ENCODE assay signal across 33 cellular contexts in genomic region chrX:3465017-3465416, GRCh38.
"Had no signal": no experiment of that assay in that cellular context is flagged by ENCODE, and none has a peak within 500 bp of the region (broad histone marks: within the 10 kb centered on the region; RNA-seq: fewer than 3 reads in every experiment).

No MANE protein-coding gene starts in this region.

- H3K4me1 Mint-ChIP-seq: activated naive CD4-positive, alpha-beta T cell treated with anti-CD3 and anti-CD28 coated beads, Interleukin-2, amount 10 ng/mL, durations not matched to agents 7 days and 5 days; activated naive CD4-positive, alpha-beta T cell treated with anti-CD3 and anti-CD28 coated beads, Interleukin-2, amount 50 U/mL, for 24 hours; activated naive CD8-positive, alpha-beta T cell treated with anti-CD3 and anti-CD28 coated beads for 36 hours; activated naive CD8-positive, alpha-beta T cell treated with anti-CD3 and anti-CD28 coated beads, Interleukin-2, amount 10 ng/mL, durations not matched to agents 7 days and 5 days; activated naive CD8-positive, alpha-beta T cell treated with anti-CD3 and anti-CD28 coated beads, Interleukin-2, amount 50 U/mL, for 24 hours; activated T-helper 17 cell treated with anti-CD3 and anti-CD28 coated beads, Interleukin-2, amount 50 U/mL, for 72 hours; central memory CD8-positive, alpha-beta T cell had no signal

- H3K4me3 Mint-ChIP-seq: activated naive CD4-positive, alpha-beta T cell treated with anti-CD3 and anti-CD28 coated beads for 36 hours; activated naive CD4-positive, alpha-beta T cell treated with anti-CD3 and anti-CD28 coated beads, Interleukin-2, amount 10 ng/mL, durations not matched to agents 7 days and 5 days; activated naive CD4-positive, alpha-beta T cell treated with anti-CD3 and anti-CD28 coated beads, Interleukin-2, amount 50 U/mL, for 24 hours; activated naive CD8-positive, alpha-beta T cell; activated naive CD8-positive, alpha-beta T cell treated with anti-CD3 and anti-CD28 coated beads for 36 hours; activated naive CD8-positive, alpha-beta T cell treated with anti-CD3 and anti-CD28 coated beads, Interleukin-2, amount 10 ng/mL, durations not matched to agents 7 days and 5 days; activated naive CD8-positive, alpha-beta T cell treated with anti-CD3 and anti-CD28 coated beads, Interleukin-2, amount 50 U/mL, for 24 hours; activated T-cell treated with anti-CD3 and anti-CD28 coated beads, Interleukin-2, amount 50 U/mL, for 4 hours; activated T-cell treated with anti-CD3 and anti-CD28 coated beads, Interleukin-2, amount 50 U/mL, for 72 hours; activated T-helper 1 cell treated with anti-CD3 and anti-CD28 coated beads, Interleukin-12 subunit alpha, Interleukin-12 subunit beta, Interleukin-2, Interleukin-4 antibody, amounts not matched to agents 30 ng/mL and 10 ng/mL and 1 ng/mL, durations not matched to agents 14 hours and 24 hours and 36 hours; activated T-helper 17 cell treated with anti-CD3 and anti-CD28 coated beads, Interleukin-2, amount 50 U/mL, for 72 hours; brain; central memory CD8-positive, alpha-beta T cell had no signal

- H3K27me3 Mint-ChIP-seq: activated naive CD4-positive, alpha-beta T cell treated with anti-CD3 and anti-CD28 coated beads, Interleukin-2, amount 10 ng/mL, durations not matched to agents 7 days and 5 days; activated naive CD8-positive, alpha-beta T cell treated with anti-CD3 and anti-CD28 coated beads for 36 hours; activated naive CD8-positive, alpha-beta T cell treated with anti-CD3 and anti-CD28 coated beads, Interleukin-2, amount 10 ng/mL, durations not matched to agents 7 days and 5 days; activated naive CD8-positive, alpha-beta T cell treated with anti-CD3 and anti-CD28 coated beads, Interleukin-2, amount 50 U/mL, for 24 hours; activated T-helper 17 cell treated with anti-CD3 and anti-CD28 coated beads, Interleukin-2, amount 50 U/mL, for 72 hours; brain; central memory CD8-positive, alpha-beta T cell had no signal

- H3K27ac Mint-ChIP-seq: activated naive CD4-positive, alpha-beta T cell treated with anti-CD3 and anti-CD28 coated beads for 36 hours; activated naive CD4-positive, alpha-beta T cell treated with anti-CD3 and anti-CD28 coated beads, Interleukin-2, amount 10 ng/mL, durations not matched to agents 7 days and 5 days; activated naive CD4-positive, alpha-beta T cell treated with anti-CD3 and anti-CD28 coated beads, Interleukin-2, amount 50 U/mL, for 24 hours; activated naive CD4-positive, alpha-beta T cell treated with anti-CD3 and anti-CD28 coated beads, Interleukin-2, amount 50 U/mL, for 72 hours; activated naive CD8-positive, alpha-beta T cell; activated naive CD8-positive, alpha-beta T cell treated with anti-CD3 and anti-CD28 coated beads for 36 hours; activated naive CD8-positive, alpha-beta T cell treated with anti-CD3 and anti-CD28 coated beads, Interleukin-2, amount 10 ng/mL, durations not matched to agents 7 days and 5 days; activated naive CD8-positive, alpha-beta T cell treated with anti-CD3 and anti-CD28 coated beads, Interleukin-2, amount 50 U/mL, for 24 hours; activated T-cell treated with anti-CD3 and anti-CD28 coated beads, Interleukin-2, amount 50 U/mL, for 72 hours; activated T-helper 1 cell treated with anti-CD3 and anti-CD28 coated beads, Interleukin-12 subunit alpha, Interleukin-12 subunit beta, Interleukin-2, Interleukin-4 antibody, amounts not matched to agents 30 ng/mL and 10 ng/mL and 1 ng/mL, durations not matched to agents 14 hours and 24 hours and 36 hours; activated T-helper 17 cell treated with anti-CD3 and anti-CD28 coated beads, Interleukin-2, amount 50 U/mL, for 72 hours; activated T-helper 2 cell treated with anti-CD3 and anti-CD28 coated beads, Interferon-gamma antibody, Interleukin-2, Interleukin-4, amounts not matched to agents 10 μg/mL and 5 μg/mL and 100 μg/mL, durations not matched to agents 14 hours and 24 hours and 36 hours; brain had no signal

- DNase-seq: activated effector memory CD4-positive, alpha-beta T cell treated with anti-CD3 and anti-CD28 coated beads, Interleukin-2, amount 50 U/mL, for 16 hours; activated effector memory CD4-positive, alpha-beta T cell treated with Interleukin-2 at 50 U/mL for 16 hours; activated gamma-delta T cell; activated gamma-delta T cell treated with Interleukin-2 at 50 U/mL for 16 hours; activated naive CD4-positive, alpha-beta T cell; activated naive CD4-positive, alpha-beta T cell treated with anti-CD3 and anti-CD28 coated beads for 36 hours; activated naive CD4-positive, alpha-beta T cell treated with anti-CD3 and anti-CD28 coated beads, Interleukin-2, amount 10 ng/mL, durations not matched to agents 7 days and 5 days; activated naive CD4-positive, alpha-beta T cell treated with anti-CD3 and anti-CD28 coated beads, Interleukin-2, amount 50 U/mL, for 16 hours; activated naive CD4-positive, alpha-beta T cell treated with Interleukin-2 at 50 U/mL for 16 hours; activated naive CD8-positive, alpha-beta T cell treated with anti-CD3 and anti-CD28 coated beads for 36 hours; activated naive CD8-positive, alpha-beta T cell treated with anti-CD3 and anti-CD28 coated beads, Interleukin-2, amount 10 ng/mL, durations not matched to agents 7 days and 5 days; activated naive CD8-positive, alpha-beta T cell treated with anti-CD3 and anti-CD28 coated beads, Interleukin-2, amount 50 U/mL, for 24 hours; activated T-cell treated with anti-CD3 and anti-CD28 coated beads, Interleukin-2, amount 50 U/mL, for 4 hours; activated T-cell treated with anti-CD3 and anti-CD28 coated beads, Interleukin-2, amount 50 U/mL, for 48 hours; activated T-cell treated with anti-CD3 and anti-CD28 coated beads, Interleukin-2, amount 50 U/mL, for 72 hours; adrenal gland; amniotic stem cell; amygdala; anterior cingulate cortex; aorta; body of pancreas; brain microvascular endothelial cell; caudate nucleus; central memory CD4-positive, alpha-beta T cell; cerebellar nuclear complex had no signal

- H3K9me3 Mint-ChIP-seq: activated naive CD4-positive, alpha-beta T cell treated with anti-CD3 and anti-CD28 coated beads for 36 hours; activated naive CD4-positive, alpha-beta T cell treated with anti-CD3 and anti-CD28 coated beads, Interleukin-2, amount 10 ng/mL, durations not matched to agents 7 days and 5 days; activated naive CD4-positive, alpha-beta T cell treated with anti-CD3 and anti-CD28 coated beads, Interleukin-2, amount 50 U/mL, for 24 hours; activated naive CD4-positive, alpha-beta T cell treated with anti-CD3 and anti-CD28 coated beads, Interleukin-2, amount 50 U/mL, for 72 hours; activated naive CD8-positive, alpha-beta T cell treated with anti-CD3 and anti-CD28 coated beads for 36 hours; activated naive CD8-positive, alpha-beta T cell treated with anti-CD3 and anti-CD28 coated beads, Interleukin-2, amount 10 ng/mL, durations not matched to agents 7 days and 5 days; activated naive CD8-positive, alpha-beta T cell treated with anti-CD3 and anti-CD28 coated beads, Interleukin-2, amount 50 U/mL, for 24 hours; activated T-cell treated with anti-CD3 and anti-CD28 coated beads, Interleukin-2, amount 50 U/mL, for 4 hours; activated T-helper 1 cell treated with anti-CD3 and anti-CD28 coated beads, Interleukin-12 subunit alpha, Interleukin-12 subunit beta, Interleukin-2, Interleukin-4 antibody, amounts not matched to agents 30 ng/mL and 10 ng/mL and 1 ng/mL, durations not matched to agents 14 hours and 24 hours and 36 hours; activated T-helper 17 cell treated with anti-CD3 and anti-CD28 coated beads, Interleukin-2, amount 50 U/mL, for 72 hours; activated T-helper 2 cell treated with anti-CD3 and anti-CD28 coated beads, Interferon-gamma antibody, Interleukin-2, Interleukin-4, amounts not matched to agents 10 μg/mL and 5 μg/mL and 100 μg/mL, durations not matched to agents 14 hours and 24 hours and 36 hours; central memory CD8-positive, alpha-beta T cell had no signal

- H3K36me3 Mint-ChIP-seq: activated naive CD4-positive, alpha-beta T cell treated with anti-CD3 and anti-CD28 coated beads, Interleukin-2, amount 10 ng/mL, durations not matched to agents 7 days and 5 days; activated naive CD4-positive, alpha-beta T cell treated with anti-CD3 and anti-CD28 coated beads, Interleukin-2, amount 50 U/mL, for 24 hours; activated naive CD4-positive, alpha-beta T cell treated with anti-CD3 and anti-CD28 coated beads, Interleukin-2, amount 50 U/mL, for 72 hours; activated naive CD8-positive, alpha-beta T cell; activated naive CD8-positive, alpha-beta T cell treated with anti-CD3 and anti-CD28 coated beads for 36 hours; activated naive CD8-positive, alpha-beta T cell treated with anti-CD3 and anti-CD28 coated beads, Interleukin-2, amount 10 ng/mL, durations not matched to agents 7 days and 5 days; brain had no signal
